Comparison of ENCODE assay signal across 8 cellular contexts in the genomic region with DNA sequence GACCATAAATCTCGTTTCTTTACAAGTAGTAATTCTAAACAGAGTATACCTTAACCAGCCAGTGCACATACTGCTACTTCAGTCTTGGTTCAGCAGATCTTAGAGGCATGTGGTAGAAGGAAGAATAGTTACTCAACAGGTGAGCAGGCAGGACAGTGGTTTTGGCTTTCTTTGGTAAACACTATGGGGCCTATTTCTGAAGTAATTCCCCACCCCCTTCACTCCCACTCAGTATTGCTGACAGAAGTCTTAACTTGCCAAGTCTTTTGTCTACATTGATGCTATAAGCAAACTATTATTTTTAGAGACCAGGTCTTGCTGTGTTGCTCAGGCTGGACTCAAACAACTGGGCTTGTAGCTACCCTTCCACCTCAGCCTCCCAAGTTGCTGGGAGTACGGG.
DNase-seq lines count a peak whose midpoint lies in the region; ATAC-seq and TF ChIP-seq lines count a peak whose summit lies in the region.

No MANE protein-coding gene starts in this region.

- DNase-seq in NCI-H2029 (lab: John Stamatoyannopoulos, UW) (peak; percentile 8), NCI-H2029 treated with DMSO at 0.1 percent for 48 hours (lab: John Stamatoyannopoulos, UW) (no peak), PC-3 (peak; percentile 75), brain microvascular endothelial cell (no peak), heart left ventricle (no peak), thyroid gland (no peak)

- in situ Hi-C loops in brain microvascular endothelial cell (cut with HindIII; ENCODE audit: low pct_ligation_motif_present, low sequenced_read_pairs) = no loop called here

- POLR2A ChIA-PET in PC-3 (lab: Charles Lee; ENCODE audit: unreplicated experiment) = no interaction called here

- H3F3A ChIP-seq in PC-3 (ENCODE audit: low read length, unreplicated experiment) = no peaks in the 10 kb centered on the region

- H3K9ac ChIP-seq in PC-3 (ENCODE audit: low read length) = no peak overlapping the region

- intact Hi-C loops in PC-3 (cut with micrococcal nuclease) = no loop called here
- intact Hi-C loops in heart left ventricle (cut with DNase I) = no loop called here
- intact Hi-C loops in thyroid gland (cut with DNase I) = no loop called here

- CTCF ChIA-PET in PC-3 (lab: Charles Lee) = no interaction called here

- H4K20me1 ChIP-seq in PC-3 (ENCODE audit: low read length) = no peaks in the 10 kb centered on the region

- ATAC-seq in HG02588 (IDR thresholded peaks at IDR 0.05; ENCODE audit: unreplicated experiment) (peak; percentile 76), PC-3 (peak; percentile 16; the same call in 1 of the 2 replicates), heart left ventricle (no peak)

- H3K79me2 ChIP-seq in PC-3 (ENCODE audit: low read length) = peaks cover 64% of the 10 kb centered on the region

- TF ChIP-seq POLR2A in heart left ventricle (IDR thresholded peaks at IDR 0.05) = no peak
- no peak for TF ChIP-seq POLR2A in thyroid gland (IDR thresholded peaks at IDR 0.05)

- WGBS in heart left ventricle, 4 donors = 59 to 64% (median 61%) methylated on average over 2 of the region's 2 CpGs
- WGBS in thyroid gland, 2 donors = 47 to 53% methylated on average over 2 of the region's 2 CpGs

- H3K36me3 ChIP-seq in PC-3 (ENCODE audit: low read depth, low read length) = peaks cover 4% of the 10 kb centered on the region; the same call in 1 of the 2 replicates
- H3K36me3 ChIP-seq in neutrophil = no peaks in the 10 kb centered on the region
- H3K36me3 ChIP-seq in brain microvascular endothelial cell (replicated peaks) = no peaks in the 10 kb centered on the region
- H3K36me3 ChIP-seq in heart left ventricle = no peaks in the 10 kb centered on the region
- H3K36me3 ChIP-seq in thyroid gland = no peaks in the 10 kb centered on the region

- TF ChIP-seq CTCF in PC-3 (conservative IDR thresholded peaks at IDR 0.05; ENCODE audit: low read depth, low read length) (no peak), neutrophil (IDR thresholded peaks at IDR 0.05) (no peak), brain microvascular endothelial cell (IDR thresholded peaks at IDR 0.05; ENCODE audit: low read depth, low read length, missing control alignments) (no peak), heart left ventricle (IDR thresholded peaks at IDR 0.05) (no peak), thyroid gland (IDR thresholded peaks at IDR 0.05) (no peak)

- BruUV-seq in PC-3 (replicated peaks; lab: Mats Ljungman, UMichigan) = no TSS peak

- 0 out of 2 replicates have a peak overlapping the region, but pooled peaks have one; percentile 2 for H3K4me2 ChIP-seq in PC-3 (ENCODE audit: low read length)

- H3K9me3 ChIP-seq in PC-3 (ENCODE audit: low read length) (no peaks in the 10 kb centered on the region), neutrophil (no peaks in the 10 kb centered on the region), heart left ventricle (no peaks in the 10 kb centered on the region), thyroid gland (no peaks in the 10 kb centered on the region)

- H3K27ac ChIP-seq in PC-3 (ENCODE audit: low read length) = no peak overlapping the region
- H3K27ac ChIP-seq in neutrophil = peak overlapping the region; percentile 54
- no peak overlapping the region for H3K27ac ChIP-seq in brain microvascular endothelial cell
- H3K27ac ChIP-seq in heart left ventricle = no peak overlapping the region
- H3K27ac ChIP-seq in thyroid gland = peak overlapping the region in 1 of 3 donors; percentile 41

- H3K4me3 ChIP-seq in PC-3 (ENCODE audit: low read length) = no peak overlapping the region
- H3K4me3 ChIP-seq in neutrophil (ENCODE audit: low read depth in 1 of 2, low read length in 1 of 2) = no peak overlapping the region
- H3K4me3 ChIP-seq in brain microvascular endothelial cell (ENCODE audit: low read depth, low read length) = no peak overlapping the region
- no peak overlapping the region for H3K4me3 ChIP-seq in heart left ventricle
- H3K4me3 ChIP-seq in thyroid gland (replicated peaks in 1 of 3) = no peak overlapping the region

- H2AFZ ChIP-seq in PC-3 (ENCODE audit: low read length) = no peak overlapping the region

- H3K9me2 ChIP-seq in PC-3 (replicated peaks; ENCODE audit: low read length) = no peaks in the 10 kb centered on the region

- no peaks in the 10 kb centered on the region for H3K27me3 ChIP-seq in PC-3 (ENCODE audit: low read length)
- H3K27me3 ChIP-seq in neutrophil = no peaks in the 10 kb centered on the region
- no peaks in the 10 kb centered on the region for H3K27me3 ChIP-seq in brain microvascular endothelial cell (replicated peaks)
- no peaks in the 10 kb centered on the region for H3K27me3 ChIP-seq in heart left ventricle
- H3K27me3 ChIP-seq in thyroid gland = no peaks in the 10 kb centered on the region

- H3K4me1 ChIP-seq in PC-3 (ENCODE audit: insufficient read depth, low read length) (peaks cover 25% of the 10 kb centered on the region), neutrophil (ENCODE audit: control insufficient read depth in 1 of 2, insufficient read depth in 1 of 2, low read depth in 1 of 2, low read length in 1 of 2) (peaks cover 22 to 31% of the 10 kb centered on the region in 2 experiments), heart left ventricle (peaks cover 0 to 54% (median 28%) of the 10 kb centered on the region in 12 donors), thyroid gland (peaks cover 29 to 65% of the 10 kb centered on the region in 2 donors)

Comparison
In these comparisons a context has a peak if more than half of its experiments do, and no peak if none do; other contexts are left out.
1. DNase-seq: peak in NCI-H2029 (single experiment) and PC-3 (single experiment); none in NCI-H2029 treated with DMSO at 0.1 percent for 48 hours (single experiment), brain microvascular endothelial cell (single experiment), heart left ventricle (0 of 5) and thyroid gland (0 of 2).
2. ATAC-seq: peak in HG02588 (single experiment) and PC-3 (single experiment); none in heart left ventricle (0 of 4).